8 cellular contexts compared by ENCODE assay signal in the genomic region with DNA sequence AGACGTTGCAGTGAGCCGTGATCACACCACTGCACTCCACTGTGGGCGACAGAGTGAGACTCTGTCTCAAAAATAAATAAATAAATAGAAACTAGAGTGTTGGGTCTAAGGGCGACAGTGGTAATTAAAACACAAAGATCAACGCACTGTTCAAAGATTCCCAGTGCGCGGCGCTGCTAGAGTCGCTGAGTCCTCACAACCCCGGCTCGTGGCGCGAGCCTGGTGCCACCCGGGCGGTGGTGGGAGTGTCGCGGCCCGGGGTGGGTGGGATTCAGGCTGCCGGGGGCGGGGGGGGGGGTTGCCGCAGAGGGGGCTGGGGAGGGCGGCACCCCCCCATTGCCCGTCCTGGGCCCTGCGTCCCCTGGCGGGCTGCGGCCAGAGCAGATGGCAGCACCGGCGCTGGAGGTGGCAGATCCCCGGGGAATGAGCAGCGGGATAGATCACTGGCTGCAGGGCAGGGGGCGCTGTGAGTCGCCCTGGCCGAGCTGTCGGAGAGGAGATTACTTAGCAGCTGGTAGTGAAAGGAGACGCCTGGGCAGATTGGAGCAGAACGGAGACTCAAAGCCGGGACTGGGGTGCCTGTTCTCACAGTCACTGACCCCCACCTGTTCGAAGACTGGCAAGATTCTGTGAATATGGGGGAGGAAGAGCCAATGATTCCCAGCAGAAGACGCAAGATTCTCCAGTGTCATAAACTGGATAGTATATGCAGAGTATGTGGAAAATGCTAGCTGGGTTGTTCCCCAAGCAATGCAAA. TPM values are rescaled to one million over a fixed set of nuclear protein-coding genes. Genes with fewer than 3 reads are reported as not detected.
A peak's percentile ranks its signal among the peaks of the same experiment; 100 is the strongest.
DNase-seq lines count a peak whose midpoint lies in the region; ATAC-seq, FAIRE-seq and TF ChIP-seq lines count a peak whose summit lies in the region.

No MANE protein-coding gene starts in this region.

- H3K27me3 ChIP-seq in endothelial cell of umbilical vein (ENCODE audit: control insufficient read depth in 2 of 2, insufficient read depth in 2 of 2, low read length in 2 of 2) (peaks cover 0 to 2% of the 10 kb centered on the region in 2 experiments), mesendoderm (ENCODE audit: insufficient read depth, low read length, poor library complexity) (no peaks in the 10 kb centered on the region)

- intact Hi-C loops in endothelial cell of umbilical vein (cut with micrococcal nuclease), result loop anchor here (10.0 kb wide), 1 partner anchor 58 kb away; the partner anchor contains the start of gene APOBEC3B

- no peak overlapping the region for H3K4ac ChIP-seq in mesendoderm (ENCODE audit: low read depth, low read length)

- H3K79me1 ChIP-seq in mesendoderm (ENCODE audit: low read length), result no peaks in the 10 kb centered on the region

- no peaks in the 10 kb centered on the region for H4K20me1 ChIP-seq in endothelial cell of umbilical vein (replicated peaks; ENCODE audit: control insufficient read depth, extremely low read depth, insufficient read depth, low read length)

- no peak overlapping the region for H3K18ac ChIP-seq in mesendoderm (ENCODE audit: low read length)

- dilution Hi-C loops in endothelial cell of umbilical vein (cut with MboI; ENCODE audit: extremely low pct_ligation_motif_present, low sequenced_read_pairs), result no loop called here

- H2AFZ ChIP-seq in endothelial cell of umbilical vein (ENCODE audit: low read depth, low read length), result no peak overlapping the region

- no peak overlapping the region for H2BK5ac ChIP-seq in mesendoderm (ENCODE audit: low read length)

- no peak overlapping the region for H2BK120ac ChIP-seq in mesendoderm (ENCODE audit: low read depth, low read length)

- H3K9me3 ChIP-seq in endothelial cell of umbilical vein (replicated peaks; ENCODE audit: control insufficient read depth, insufficient read depth, low read length), result no peaks in the 10 kb centered on the region

- POLR2A ChIA-PET in endothelial cell of umbilical vein (lab: Charles Lee), result interaction anchor here (0.7 kb wide), 1 partner anchor 396 kb away, joined by 5 read pairs; no protein-coding TSS in a partner anchor

- WGBS in mesendoderm (ENCODE audit: extremely low coverage, insufficient coverage, low lambda C conversion rate), result no CpG with 5 or more reads among the region's 39 CpGs

- no peak overlapping the region for H2BK15ac ChIP-seq in mesendoderm (replicated peaks; ENCODE audit: low read depth)

- H3K27ac ChIP-seq in endothelial cell of umbilical vein (ENCODE audit: insufficient read depth, low read depth, low read length), result no peak overlapping the region
- no peak overlapping the region for H3K27ac ChIP-seq in mesendoderm (ENCODE audit: low read depth, low read length)

- CTCF ChIA-PET in endothelial cell of umbilical vein (lab: Charles Lee), result interaction anchor here (0.6 to 2.5 kb wide), 21 partner anchors 8 to 202 kb away, joined by 3 to 26 read pairs (median 4); partner anchors contain the start of gene CBX6

- DNase-seq in DMS114 treated with DMSO at 0.1 percent for 48 hours (lab: John Stamatoyannopoulos, UW; ENCODE audit: unreplicated experiment), result peak; percentile 66
- DNase-seq in NB4 (ENCODE audit: low read depth), result peak; percentile 62
- DNase-seq in activated CD8-positive, alpha-beta memory T cell treated with anti-CD3 and anti-CD28 coated beads for 48 hours (ENCODE audit: low read depth in 2 of 3, low spot score in 2 of 3), result peak in 2 of 3 experiments; percentile 18 to 25
- peak; percentile 63 for DNase-seq in endothelial cell of umbilical vein (ENCODE audit: low read depth, low spot score)
- peak; percentile 85 for DNase-seq in mesendoderm
- peak; percentile 33 for DNase-seq in stimulated activated CD8-positive, alpha-beta memory T cell treated with anti-CD3 and anti-CD28 coated beads, Interleukin-4, amount 100 ng/mL, for 24 hours (ENCODE audit: low read depth)
- DNase-seq in H4 (ENCODE audit: low spot score), result no peak

- peaks cover 18% of the 10 kb centered on the region for H3K4me1 ChIP-seq in endothelial cell of umbilical vein (ENCODE audit: control insufficient read depth, extremely low read depth, insufficient read depth, low read length)
- H3K4me1 ChIP-seq in mesendoderm (ENCODE audit: control insufficient read depth, low read depth, low read length), result peaks cover 2% of the 10 kb centered on the region

- no peaks in the 10 kb centered on the region for H3K9me1 ChIP-seq in endothelial cell of umbilical vein (replicated peaks; ENCODE audit: control insufficient read depth, extremely low read depth, insufficient read depth, low read length)

- FAIRE-seq in endothelial cell of umbilical vein (lab: Jason Lieb, UNC), result no peak

- H3K4me3 ChIP-seq in NB4 (ENCODE audit: low read depth, low read length) (no peak overlapping the region), endothelial cell of umbilical vein (replicated peaks in 1 of 3; ENCODE audit: insufficient read depth in 1 of 3, low read depth in 1 of 3, low read length in 3 of 3) (no peak overlapping the region), mesendoderm (ENCODE audit: low read length) (no peak overlapping the region)

- BruUV-seq in endothelial cell of umbilical vein (replicated peaks; lab: Mats Ljungman, UMichigan), result no TSS peak

- TF ChIP-seq CTCF in NB4 (IDR thresholded peaks at IDR 0.05; ENCODE audit: low read depth, low read length) (peak; percentile 59), endothelial cell of umbilical vein (IDR thresholded peaks at IDR 0.05; ENCODE audit: extremely low read depth in 1 of 2, insufficient read depth in 1 of 2, low read depth in 1 of 2, low read length in 2 of 2) (peak; percentile 64 to 90)

- H3K79me2 ChIP-seq in endothelial cell of umbilical vein (ENCODE audit: control insufficient read depth, insufficient read depth, low read length) (no peaks in the 10 kb centered on the region), mesendoderm (ENCODE audit: control insufficient read depth, insufficient read depth, low read length) (no peaks in the 10 kb centered on the region)

- H3K36me3 ChIP-seq in endothelial cell of umbilical vein (ENCODE audit: control insufficient read depth in 2 of 2, extremely low read depth in 1 of 2, insufficient read depth in 2 of 2, low read length in 2 of 2), result no peaks in the 10 kb centered on the region
- H3K36me3 ChIP-seq in mesendoderm (ENCODE audit: control insufficient read depth, insufficient read depth, low read length), result no peaks in the 10 kb centered on the region

- H3K56ac ChIP-seq in mesendoderm (ENCODE audit: low read length), result peak overlapping the region; percentile 37

- H3K9ac ChIP-seq in endothelial cell of umbilical vein (replicated peaks; ENCODE audit: extremely low read depth, insufficient read depth, low read length), result no peak overlapping the region
- no peak overlapping the region for H3K9ac ChIP-seq in mesendoderm (ENCODE audit: low read length)

- no peak overlapping the region for H4K8ac ChIP-seq in mesendoderm (ENCODE audit: low read depth, low read length)

- H2AK5ac ChIP-seq in mesendoderm (ENCODE audit: low read length), result no peak overlapping the region

- H4K5ac ChIP-seq in mesendoderm (ENCODE audit: low read length), result no peak overlapping the region

- no peak overlapping the region for H3K23ac ChIP-seq in mesendoderm (ENCODE audit: low read length)

- no peak for ATAC-seq in HG03108 (IDR thresholded peaks at IDR 0.05; ENCODE audit: unreplicated experiment)

- TF ChIP-seq POLR2A in NB4 (IDR thresholded peaks at IDR 0.05; ENCODE audit: extremely low read depth, insufficient read length), result no peak
- TF ChIP-seq POLR2A in endothelial cell of umbilical vein (IDR thresholded peaks at IDR 0.05; ENCODE audit: low read depth, low read length), result no peak

- no peak overlapping the region for H3K4me2 ChIP-seq in endothelial cell of umbilical vein (ENCODE audit: insufficient read depth, low read length)
- no peak overlapping the region for H3K4me2 ChIP-seq in mesendoderm (ENCODE audit: low read length)

TF ChIP-seq in endothelial cell of umbilical vein, 7 proteins besides CTCF, POLR2A, EP300 and RAD21 (continues in another document):
- TF ChIP-seq MYC (IDR thresholded peaks at IDR 0.05; ENCODE audit: low read depth, low read length) (no peak), EZH2 (IDR thresholded peaks at IDR 0.05; ENCODE audit: borderline replicate concordance, low read depth, low read length, severe bottlenecking) (no peak)

RNA-seq across cellular contexts. Expression of gene APOBEC3A, which starts 30.2 kb away (rescaled TPM):
- total RNA-seq in endothelial cell of umbilical vein, result not detected in 2 replicates
- not detected in 2 replicates for polyA plus RNA-seq in endothelial cell of umbilical vein
- not detected in 2 replicates for polyA plus RNA-seq in endothelial cell of umbilical vein (2011; cell fraction: cytosol; rRNA removed)
- not detected in 2 replicates for polyA plus RNA-seq in endothelial cell of umbilical vein (2011; cell fraction: nucleus; rRNA removed)
- not detected in 2 replicates for polyA plus RNA-seq in endothelial cell of umbilical vein (2012)
- not detected in 2 replicates for polyA minus RNA-seq in endothelial cell of umbilical vein
- not detected for polyA minus RNA-seq in endothelial cell of umbilical vein (2011; cell fraction: cytosol; rRNA and poly(A)+ RNA removed)
- not detected in 2 replicates for polyA minus RNA-seq in endothelial cell of umbilical vein (2011; cell fraction: nucleus; rRNA and poly(A)+ RNA removed)
- polyA plus RNA-seq in mesendoderm (2013, experiment 1 of 2), result not detected
- not detected for polyA plus RNA-seq in mesendoderm (2013, experiment 2 of 2)
- total RNA-seq in H4 (2014; rRNA removed; shearing (Covaris generic)), result not detected in 2 replicates

RNA-seq across cellular contexts. Expression of gene APOBEC3B, which starts 54.9 kb away (rescaled TPM):
- 10.3 and 13.6 TPM in 2 replicates for total RNA-seq in endothelial cell of umbilical vein
- polyA plus RNA-seq in endothelial cell of umbilical vein, result 16.5 and 19.9 TPM in 2 replicates
- 19.6 and 23.6 TPM in 2 replicates for polyA plus RNA-seq in endothelial cell of umbilical vein (2011; cell fraction: cytosol; rRNA removed)
- polyA plus RNA-seq in endothelial cell of umbilical vein (2011; cell fraction: nucleus; rRNA removed), result 10.5 and 13.5 TPM in 2 replicates
- polyA plus RNA-seq in endothelial cell of umbilical vein (2012), result 5.6 and 15.0 TPM in 2 replicates
- 12.8 and 13.5 TPM in 2 replicates for polyA minus RNA-seq in endothelial cell of umbilical vein
- polyA minus RNA-seq in endothelial cell of umbilical vein (2011; cell fraction: cytosol; rRNA and poly(A)+ RNA removed), result 11.3 TPM
- 2.2 and 4.3 TPM in 2 replicates for polyA minus RNA-seq in endothelial cell of umbilical vein (2011; cell fraction: nucleus; rRNA and poly(A)+ RNA removed)
- 8.4 TPM for polyA plus RNA-seq in mesendoderm (2013, experiment 1 of 2)
- polyA plus RNA-seq in mesendoderm (2013, experiment 2 of 2), result 9.6 TPM
- total RNA-seq in H4 (2014; rRNA removed; shearing (Covaris generic)), result 8.4 and 13.6 TPM in 2 replicates

RNA-seq across cellular contexts. Expression of gene CBX6, which starts 55.2 kb away (rescaled TPM):
- total RNA-seq in endothelial cell of umbilical vein, result 60.9 and 62.6 TPM in 2 replicates
- polyA plus RNA-seq in endothelial cell of umbilical vein, result 14.9 and 18.2 TPM in 2 replicates
- 9.4 and 11.9 TPM in 2 replicates for polyA plus RNA-seq in endothelial cell of umbilical vein (2011; cell fraction: cytosol; rRNA removed)
- 23.9 TPM in 2 replicates for polyA plus RNA-seq in endothelial cell of umbilical vein (2011; cell fraction: nucleus; rRNA removed)
- polyA plus RNA-seq in endothelial cell of umbilical vein (2012), result 20.7 TPM in 2 replicates
- 31.1 and 34.5 TPM in 2 replicates for polyA minus RNA-seq in endothelial cell of umbilical vein
- 26.7 TPM for polyA minus RNA-seq in endothelial cell of umbilical vein (2011; cell fraction: cytosol; rRNA and poly(A)+ RNA removed)
- polyA minus RNA-seq in endothelial cell of umbilical vein (2011; cell fraction: nucleus; rRNA and poly(A)+ RNA removed), result 20.4 and 23.6 TPM in 2 replicates
- polyA plus RNA-seq in mesendoderm (2013, experiment 1 of 2), result 7.9 TPM
- 8.4 TPM for polyA plus RNA-seq in mesendoderm (2013, experiment 2 of 2)
- 19.6 and 21.5 TPM in 2 replicates for total RNA-seq in H4 (2014; rRNA removed; shearing (Covaris generic))
